Comparison of ENCODE assay signal across 8 cellular contexts in genomic region chr7:130758429-130759056, GRCh38. TPM values are rescaled to one million over a fixed set of nuclear protein-coding genes. Genes with fewer than 3 reads are reported as not detected.
A peak's percentile ranks its signal among the peaks of the same experiment; 100 is the strongest.
DNase-seq lines count a peak whose midpoint lies in the region; ATAC-seq, FAIRE-seq and TF ChIP-seq lines count a peak whose summit lies in the region.

No MANE protein-coding gene starts in this region.

- H3K9me2 ChIP-seq in Karpas-422 (replicated peaks; ENCODE audit: insufficient read depth, low read length) = no peaks in the 10 kb centered on the region

- ATAC-seq in pancreas (peak in 3 of 4 donors; percentile 50 to 75 (median 69)), GM19351 (IDR thresholded peaks at IDR 0.05; ENCODE audit: unreplicated experiment) (no peak), GM19035 (IDR thresholded peaks at IDR 0.05; ENCODE audit: unreplicated experiment) (no peak), GM18498 (IDR thresholded peaks at IDR 0.05; ENCODE audit: unreplicated experiment) (no peak)

- H3K4me1 ChIP-seq in Karpas-422 (ENCODE audit: low read length) = no peaks in the 10 kb centered on the region
- H3K4me1 ChIP-seq in esophagus muscularis mucosa = no peaks in the 10 kb centered on the region
- no peaks in the 10 kb centered on the region for H3K4me1 ChIP-seq in pancreas

- TF ChIP-seq EP300 in esophagus muscularis mucosa (IDR thresholded peaks at IDR 0.05) = no peak

- H3K4me3 ChIP-seq in Karpas-422 (ENCODE audit: low read length) = no peak overlapping the region
- no peak overlapping the region for H3K4me3 ChIP-seq in esophagus muscularis mucosa
- no peak overlapping the region for H3K4me3 ChIP-seq in pancreas

- H3K36me3 ChIP-seq in Karpas-422 (ENCODE audit: insufficient read depth, low read length) = no peaks in the 10 kb centered on the region
- no peaks in the 10 kb centered on the region for H3K36me3 ChIP-seq in esophagus muscularis mucosa
- H3K36me3 ChIP-seq in pancreas = no peaks in the 10 kb centered on the region

- H3K4me2 ChIP-seq in Karpas-422 (ENCODE audit: low read depth, low read length, poor library complexity, severe bottlenecking) = no peak overlapping the region

- H3K27ac ChIP-seq in Karpas-422 (ENCODE audit: low read length) = no peak overlapping the region
- H3K27ac ChIP-seq in esophagus muscularis mucosa (replicated peaks in 1 of 4) = no peak overlapping the region
- H3K27ac ChIP-seq in pancreas = no peak overlapping the region

- DNase-seq in DMS153 (lab: John Stamatoyannopoulos, UW) (peak; percentile 24), Karpas-422 (peak; percentile 78), RKO (ENCODE audit: low spot score) (peak; percentile 79), esophagus muscularis mucosa (ENCODE audit: extremely low spot score) (no peak), pancreas (no peak)

- no peak overlapping the region for H2AFZ ChIP-seq in Karpas-422 (ENCODE audit: low read length)

- FAIRE-seq in pancreas (lab: Jason Lieb, UNC) = peak; percentile 95

- no peaks in the 10 kb centered on the region for H4K20me1 ChIP-seq in Karpas-422 (ENCODE audit: insufficient read depth, low read depth, low read length)

- H3K27me3 ChIP-seq in Karpas-422 (ENCODE audit: low read length) (no peaks in the 10 kb centered on the region), esophagus muscularis mucosa (no peaks in the 10 kb centered on the region), pancreas (no peaks in the 10 kb centered on the region)

- H3K9me3 ChIP-seq in Karpas-422 (ENCODE audit: low read length) (no peaks in the 10 kb centered on the region), esophagus muscularis mucosa (no peaks in the 10 kb centered on the region), pancreas (no peaks in the 10 kb centered on the region)

- no peak for TF ChIP-seq POLR2A in esophagus muscularis mucosa (IDR thresholded peaks at IDR 0.05; ENCODE audit: low read depth)

- TF ChIP-seq CTCF in esophagus muscularis mucosa (IDR thresholded peaks at IDR 0.05) (peak; percentile 50 to 70 (median 61)), pancreas (IDR thresholded peaks at IDR 0.05) (peak; percentile 14 to 66 (median 55))

- 0% methylated on average over 2 of the region's 2 CpGs for WGBS in esophagus muscularis mucosa
- WGBS in pancreas, 2 donors = 0 to 1% methylated on average over 2 of the region's 2 CpGs

- intact Hi-C loops in esophagus muscularis mucosa (cut with DNase I) = no loop called here
- intact Hi-C loops in pancreas (cut with DNase I) = no loop called here

- H3K9ac ChIP-seq in Karpas-422 (ENCODE audit: low read length) = no peak overlapping the region

- H3K79me2 ChIP-seq in Karpas-422 (ENCODE audit: low read length) = no peaks in the 10 kb centered on the region

RNA-seq across cellular contexts. Expression of gene KLF14, which starts 24.5 kb away (rescaled TPM):
- not detected in 2 replicates for total RNA-seq in Karpas-422 (2014; rRNA removed; shearing (Covaris generic); ENCODE audit: low replicate concordance)
- total RNA-seq in esophagus muscularis mucosa = under 1 TPM in 1 of 4 donors, not detected in 3; 0.26 TPM
- total RNA-seq in pancreas = under 1 TPM; 0.15 to 0.40 (median 0.24) TPM
- under 1 TPM; 0.09 to 0.15 TPM for polyA plus RNA-seq in pancreas

Comparison
In these comparisons a context has a peak if more than half of its experiments do, and no peak if none do; other contexts are left out.
1. DNase-seq: peak in DMS153 (single experiment), Karpas-422 (single experiment) and RKO (single experiment); none in esophagus muscularis mucosa (single experiment) and pancreas (0 of 6).
2. ATAC-seq: peak in pancreas (3 of 4); none in GM19351 (single experiment), GM19035 (single experiment) and GM18498 (single experiment).